19 cellular contexts compared by ENCODE assay signal in genomic region chr13:86085890-86086289, GRCh38.
DNase-seq lines count a peak whose midpoint lies in the region; ATAC-seq and TF ChIP-seq lines count a peak whose summit lies in the region.
"Had no signal": no experiment of that assay in that cellular context is flagged by ENCODE, and none has a peak within 500 bp of the region (broad histone marks: within the 10 kb centered on the region; RNA-seq: fewer than 3 reads in every experiment).

No MANE protein-coding gene starts in this region.

- no peaks in the 10 kb centered on the region for H3K9me2 ChIP-seq in OCI-LY1 (ENCODE audit: low read depth, low read length)

- H3K9me3 Mint-ChIP-seq in chondrocyte (ENCODE audit: low read depth) = no peaks in the 10 kb centered on the region

- no peaks in the 10 kb centered on the region for H3K79me2 ChIP-seq in OCI-LY1 (ENCODE audit: insufficient read depth, low read length)

- no peak overlapping the region for H3K4me3 Mint-ChIP-seq in chondrocyte (ENCODE audit: unreplicated experiment)
- H3K4me3 Mint-ChIP-seq: activated CD4-positive, alpha-beta memory T cell treated with anti-CD3 and anti-CD28 coated beads for 36 hours; CD4-positive, CD25-positive, alpha-beta regulatory T cell; stimulated activated effector memory CD8-positive, alpha-beta T cell treated with anti-CD3 and anti-CD28 coated beads, Interleukin-12 subunit alpha, Interleukin-12 subunit beta, amount 100 ng/mL, for 72 hours had no signal

- H3K9me3 ChIP-seq in OCI-LY1 (ENCODE audit: low read length) = no peaks in the 10 kb centered on the region
- H3K9me3 ChIP-seq: neutrophil had no signal

- H3K4me3 ChIP-seq in OCI-LY1 (ENCODE audit: low read depth, low read length, poor library complexity, severe bottlenecking) = no peak overlapping the region
- H3K4me3 ChIP-seq: sigmoid colon had no signal

- H3K27ac ChIP-seq in OCI-LY1 (ENCODE audit: low read depth, low read length, poor library complexity, severe bottlenecking) = no peak overlapping the region
- H3K27ac ChIP-seq: foreskin keratinocyte, neutrophil, sigmoid colon had no signal

- H3K4me1 ChIP-seq in OCI-LY1 (ENCODE audit: insufficient read depth, low read length, severe bottlenecking) = no peaks in the 10 kb centered on the region
- H3K4me1 ChIP-seq: foreskin keratinocyte, sigmoid colon had no signal

- no peak overlapping the region for H3K9ac ChIP-seq in OCI-LY1 (ENCODE audit: low read length)

- no peak overlapping the region for H3K27ac Mint-ChIP-seq in chondrocyte (ENCODE audit: unreplicated experiment)
- H3K27ac Mint-ChIP-seq: activated CD4-positive, alpha-beta memory T cell treated with anti-CD3 and anti-CD28 coated beads for 36 hours; CD4-positive, CD25-positive, alpha-beta regulatory T cell; stimulated activated effector memory CD8-positive, alpha-beta T cell treated with anti-CD3 and anti-CD28 coated beads, Interleukin-12 subunit alpha, Interleukin-12 subunit beta, amount 100 ng/mL, for 72 hours had no signal

- H2AFZ ChIP-seq in OCI-LY1 (ENCODE audit: low read length) = no peak overlapping the region

- no peaks in the 10 kb centered on the region for H3K36me3 Mint-ChIP-seq in chondrocyte (ENCODE audit: low read depth)
- H3K36me3 Mint-ChIP-seq: activated CD4-positive, alpha-beta memory T cell treated with anti-CD3 and anti-CD28 coated beads for 36 hours; CD4-positive, CD25-positive, alpha-beta regulatory T cell; stimulated activated effector memory CD8-positive, alpha-beta T cell treated with anti-CD3 and anti-CD28 coated beads, Interleukin-12 subunit alpha, Interleukin-12 subunit beta, amount 100 ng/mL, for 72 hours had no signal

- DNase-seq in ACHN (peak; percentile 34), G401 (ENCODE audit: low spot score) (peak; percentile 12), chondrocyte (ENCODE audit: low spot score) (no peak), middle frontal gyrus (ENCODE audit: extremely low spot score, low spot score) (no peak)
- DNase-seq: activated CD4-positive, alpha-beta memory T cell treated with anti-CD3 and anti-CD28 coated beads for 36 hours; activated gamma-delta T cell treated with Interleukin-2 at 50 U/mL for 16 hours; CD4-positive, CD25-positive, alpha-beta regulatory T cell; effector memory CD4-positive, alpha-beta T cell; foreskin keratinocyte; KG1; NCI-H2171; Right ventricle myocardium superior; sigmoid colon; stimulated activated CD4-positive, alpha-beta T cell treated with anti-CD3 and anti-CD28 coated beads, Interleukin-4, amount 100 ng/mL, for 4 hours had no signal

- no peaks in the 10 kb centered on the region for H3K4me1 Mint-ChIP-seq in chondrocyte (ENCODE audit: low read depth)
- H3K4me1 Mint-ChIP-seq: CD4-positive, CD25-positive, alpha-beta regulatory T cell; stimulated activated effector memory CD8-positive, alpha-beta T cell treated with anti-CD3 and anti-CD28 coated beads, Interleukin-12 subunit alpha, Interleukin-12 subunit beta, amount 100 ng/mL, for 72 hours had no signal

- no peaks in the 10 kb centered on the region for H4K20me1 ChIP-seq in OCI-LY1 (ENCODE audit: insufficient read depth, low read length)

- no peaks in the 10 kb centered on the region for H3K36me3 ChIP-seq in OCI-LY1 (ENCODE audit: insufficient read depth, low read length)
- H3K36me3 ChIP-seq: neutrophil, sigmoid colon had no signal

- in situ Hi-C loops in ACHN (cut with HindIII; ENCODE audit: low pct_ligation_motif_present, low pct_unique_long_range_greater_than_20kb, low sequenced_read_pairs) = no loop called here
- in situ Hi-C loops in G401 (cut with HindIII; ENCODE audit: low sequenced_read_pairs) = no loop called here

- no peaks in the 10 kb centered on the region for H3K27me3 ChIP-seq in OCI-LY1 (ENCODE audit: insufficient read depth, low read length)
- H3K27me3 ChIP-seq: foreskin keratinocyte, neutrophil, sigmoid colon had no signal

- ATAC-seq in HG03095 (IDR thresholded peaks at IDR 0.05; ENCODE audit: unreplicated experiment) (no peak), GM18519 (IDR thresholded peaks at IDR 0.05; ENCODE audit: low FRiP score, unreplicated experiment) (no peak)
- ATAC-seq: foreskin keratinocyte; stimulated activated effector memory CD8-positive, alpha-beta T cell treated with anti-CD3 and anti-CD28 coated beads, Interleukin-12 subunit alpha, Interleukin-12 subunit beta, amount 100 ng/mL, for 72 hours had no signal

- no peak overlapping the region for H3K4me2 ChIP-seq in OCI-LY1 (ENCODE audit: low read length)

- TF ChIP-seq CTCF in OCI-LY1 (IDR thresholded peaks at IDR 0.05; ENCODE audit: low read length) = peak; percentile 51
- TF ChIP-seq CTCF in chondrocyte (IDR thresholded peaks at IDR 0.05) = peak; percentile 53

- no peaks in the 10 kb centered on the region for H3F3A ChIP-seq in OCI-LY1 (ENCODE audit: insufficient read depth, low read length)

- no peaks in the 10 kb centered on the region for H3K27me3 Mint-ChIP-seq in chondrocyte (ENCODE audit: low read depth)
- H3K27me3 Mint-ChIP-seq: activated CD4-positive, alpha-beta memory T cell treated with anti-CD3 and anti-CD28 coated beads for 36 hours; CD4-positive, CD25-positive, alpha-beta regulatory T cell had no signal

Comparison
In these comparisons a context has a peak if more than half of its experiments do, and no peak if none do; other contexts are left out.
1. DNase-seq: peak in ACHN (single experiment) and G401 (single experiment); none in chondrocyte (single experiment) and middle frontal gyrus (single experiment).